ENCODE assay signal across 18 cellular contexts in genomic region chr6:41702771-41703494, GRCh38. TPM values are rescaled to one million over a fixed set of nuclear protein-coding genes. Genes with fewer than 3 reads are reported as not detected.
DNase-seq lines count a peak whose midpoint lies in the region; ATAC-seq and TF ChIP-seq lines count a peak whose summit lies in the region.
"Had no signal": no experiment of that assay in that cellular context is flagged by ENCODE, and none has a peak within 500 bp of the region (broad histone marks: within the 10 kb centered on the region; RNA-seq: fewer than 3 reads in every experiment).

No MANE protein-coding gene starts in this region.

- H4K8ac ChIP-seq in neuronal stem cell (ENCODE audit: low read depth, low read length), result no peak overlapping the region

- H3K79me1 ChIP-seq in neuronal stem cell (ENCODE audit: low read depth, low read length), result no peaks in the 10 kb centered on the region

- WGBS in neuronal stem cell (ENCODE audit: extremely low coverage in 2 of 2, insufficient read length in 2 of 2, insufficient replicate concordance in 1 of 2), 2 donors, result no CpG with 5 or more reads among the region's 14 CpGs

- H3K9me3 ChIP-seq in BLaER1 treated with 17β-estradiol and CSF1 and Interleukin-3, amounts not matched to agents 10 nM and 100 nM (replicated peaks in 1 of 11), result no peaks in the 10 kb centered on the region
- H3K9me3 ChIP-seq in NT2/D1 (ENCODE audit: insufficient read depth, low read length) (no peaks in the 10 kb centered on the region), gastrocnemius medialis (no peaks in the 10 kb centered on the region), neuronal stem cell (replicated peaks in 1 of 2; ENCODE audit: control insufficient read depth in 2 of 2, insufficient read depth in 1 of 2, low read depth in 1 of 2, low read length in 2 of 2) (no peaks in the 10 kb centered on the region)
- H3K9me3 ChIP-seq: BE2C had no signal

- in situ Hi-C loops in gastrocnemius medialis (cut with MboI; ENCODE audit: low sequenced_read_pairs in 4 of 4), result loop anchor here in 1 of 4 donors (5.0 kb wide), 1 partner anchor 34 kb away; the partner anchor contains the start of gene TFEB

- no peak for TF ChIP-seq POLR2A in gastrocnemius medialis (IDR thresholded peaks at IDR 0.05)

- no peak overlapping the region for H3K14ac ChIP-seq in neuronal stem cell (ENCODE audit: low read length)

- no peak for TF ChIP-seq CTCF in dorsolateral prefrontal cortex (IDR thresholded peaks at IDR 0.05 in 54 of 56, conservative IDR thresholded peaks at IDR 0.05 in 2 of 56; ENCODE audit: low read depth in 1 of 56, partially characterized antibody in 56 of 56)
- no peak for TF ChIP-seq CTCF in gastrocnemius medialis (IDR thresholded peaks at IDR 0.05 in 4 of 5, conservative IDR thresholded peaks at IDR 0.05 in 1 of 5)
- no peak for TF ChIP-seq CTCF in osteocyte (IDR thresholded peaks at IDR 0.05)

- H3K4ac ChIP-seq in neuronal stem cell (ENCODE audit: low read length), result no peak overlapping the region

- H2BK15ac ChIP-seq in neuronal stem cell (ENCODE audit: low read length), result no peak overlapping the region

- H4K91ac ChIP-seq in neuronal stem cell (ENCODE audit: low read depth, low read length, poor library complexity), result no peak overlapping the region

- no peak overlapping the region for H3K18ac ChIP-seq in neuronal stem cell (ENCODE audit: low read length)

- peak overlapping the region; percentile 89 to 100 (median 98) for H3K4me2 ChIP-seq in BLaER1 treated with 17β-estradiol and CSF1 and Interleukin-3, amounts not matched to agents 10 nM and 100 nM
- no peak overlapping the region for H3K4me2 ChIP-seq in neuronal stem cell (ENCODE audit: insufficient read depth, low read length, poor library complexity, severe bottlenecking)

- DNase-seq in NT2/D1 (ENCODE audit: low read depth, low spot score), result no peak
- DNase-seq in dorsolateral prefrontal cortex, result no peak
- no peak for DNase-seq in gastrocnemius medialis
- DNase-seq in SK-N-DZ (ENCODE audit: low spot score), result no peak
- DNase-seq in osteocyte (ENCODE audit: extremely low spot score, unreplicated experiment), result no peak
- DNase-seq in NCI-H526 treated with DMSO at 0.1 percent for 48 hours (lab: John Stamatoyannopoulos, UW), result no peak
- no peak for DNase-seq in neuronal stem cell (ENCODE audit: low spot score)
- DNase-seq: ACHN; BE2C; CD8-positive, alpha-beta memory T cell; MM.1S; NCI-H1105; NCI-H187; NCI-H2171 treated with DMSO at 0.1 percent for 48 hours had no signal

- H2AK5ac ChIP-seq in neuronal stem cell (ENCODE audit: low read depth, low read length), result no peak overlapping the region

- peak overlapping the region; percentile 31 to 94 (median 90); a peak in 20 of 22 replicates for H3K9ac ChIP-seq in BLaER1 treated with 17β-estradiol and CSF1 and Interleukin-3, amounts not matched to agents 10 nM and 100 nM
- H3K9ac ChIP-seq in NT2/D1 (ENCODE audit: insufficient read length, low read depth) (peak overlapping the region; percentile 21), neuronal stem cell (ENCODE audit: low read depth, low read length, poor library complexity) (no peak overlapping the region)

- H3K4me3 Mint-ChIP-seq in osteocyte (ENCODE audit: unreplicated experiment), result no peak overlapping the region
- H3K4me3 Mint-ChIP-seq: CD8-positive, alpha-beta memory T cell had no signal

- peaks cover 58% of the 10 kb centered on the region for H3K4me1 Mint-ChIP-seq in osteocyte (ENCODE audit: unreplicated experiment)

- H3K9me3 Mint-ChIP-seq in osteocyte (ENCODE audit: unreplicated experiment), result no peaks in the 10 kb centered on the region
- H3K9me3 Mint-ChIP-seq: CD8-positive, alpha-beta memory T cell had no signal

- peak overlapping the region in 9 of 11 experiments; percentile 25 to 99 (median 96); a peak in 17 of 22 replicates for H3K27ac ChIP-seq in BLaER1 treated with 17β-estradiol and CSF1 and Interleukin-3, amounts not matched to agents 10 nM and 100 nM
- peak overlapping the region; percentile 58 to 100 (median 99) for H3K27ac ChIP-seq in dorsolateral prefrontal cortex
- peak overlapping the region in 3 of 4 donors; percentile 27 to 94 (median 27) for H3K27ac ChIP-seq in gastrocnemius medialis
- no peak overlapping the region for H3K27ac ChIP-seq in neuronal stem cell (replicated peaks; ENCODE audit: low read length)

- no peaks in the 10 kb centered on the region for H3K27me3 ChIP-seq in BLaER1 treated with 17β-estradiol and CSF1 and Interleukin-3, amounts not matched to agents 10 nM and 100 nM
- H3K27me3 ChIP-seq in NT2/D1 (ENCODE audit: insufficient read depth, insufficient read length) (no peaks in the 10 kb centered on the region), dorsolateral prefrontal cortex (no peaks in the 10 kb centered on the region), gastrocnemius medialis (no peaks in the 10 kb centered on the region), neuronal stem cell (ENCODE audit: control insufficient read depth in 3 of 3, insufficient read depth in 3 of 3, low read depth in 1 of 3, low read length in 3 of 3) (peaks cover 0 to 16% (median 0%) of the 10 kb centered on the region in 3 experiments)
- H3K27me3 ChIP-seq: BE2C had no signal

- H2BK120ac ChIP-seq in neuronal stem cell (ENCODE audit: low read depth, low read length), result no peak overlapping the region

- no peaks in the 10 kb centered on the region for H3K36me3 Mint-ChIP-seq in osteocyte (ENCODE audit: unreplicated experiment)

- peaks cover 0 to 58% (median 22%) of the 10 kb centered on the region in 11 experiments; a peak in 14 of 22 replicates for H4K20me1 ChIP-seq in BLaER1 treated with 17β-estradiol and CSF1 and Interleukin-3, amounts not matched to agents 10 nM and 100 nM

- peaks cover 20 to 55% (median 36%) of the 10 kb centered on the region in 11 experiments for H3K36me3 ChIP-seq in BLaER1 treated with 17β-estradiol and CSF1 and Interleukin-3, amounts not matched to agents 10 nM and 100 nM
- no peaks in the 10 kb centered on the region for H3K36me3 ChIP-seq in NT2/D1 (ENCODE audit: insufficient read depth, insufficient read length, low read length)
- H3K36me3 ChIP-seq in gastrocnemius medialis, result no peaks in the 10 kb centered on the region
- H3K36me3 ChIP-seq in neuronal stem cell (replicated peaks in 1 of 2; ENCODE audit: control insufficient read depth in 2 of 2, insufficient read depth in 2 of 2, low read length in 2 of 2), result no peaks in the 10 kb centered on the region
- H3K36me3 ChIP-seq: BE2C had no signal

- H2BK12ac ChIP-seq in neuronal stem cell (ENCODE audit: low read length), result no peak overlapping the region

- intact Hi-C loops in dorsolateral prefrontal cortex (cut with DNase I) (no loop called here), gastrocnemius medialis (cut with DNase I; ENCODE audit: low total_unique reads) (loop anchor here (10.0 kb wide), 1 partner anchor 82 kb away; the partner anchor contains the start of genes PRICKLE4 and TOMM6)

- no peak overlapping the region for H2BK5ac ChIP-seq in neuronal stem cell (ENCODE audit: low read length)

- no peak overlapping the region for H3K23ac ChIP-seq in neuronal stem cell (ENCODE audit: low read depth, low read length, poor library complexity)

- peak overlapping the region in 3 of 10 experiments; percentile 68 to 71 (median 70); a peak in 6 of 20 replicates for H3K4me3 ChIP-seq in BLaER1 treated with 17β-estradiol and CSF1 and Interleukin-3, amounts not matched to agents 10 nM and 100 nM
- H3K4me3 ChIP-seq in NT2/D1 (ENCODE audit: insufficient read length, low read depth) (no peak overlapping the region), dorsolateral prefrontal cortex (peak overlapping the region in 24 of 59 donors; percentile 7 to 73 (median 58)), gastrocnemius medialis (no peak overlapping the region), neuronal stem cell (ENCODE audit: low read length in 2 of 2) (no peak overlapping the region)

- H3K4me1 ChIP-seq in BLaER1 treated with 17β-estradiol and CSF1 and Interleukin-3, amounts not matched to agents 10 nM and 100 nM, result peaks cover 94 to 97% (median 96%) of the 10 kb centered on the region in 10 experiments
- H3K4me1 ChIP-seq in NT2/D1 (ENCODE audit: insufficient read depth, insufficient read length) (peaks cover 38% of the 10 kb centered on the region), gastrocnemius medialis (peaks cover 67 to 86% of the 10 kb centered on the region in 2 donors), neuronal stem cell (ENCODE audit: control insufficient read depth in 2 of 2, insufficient read depth in 1 of 2, low read depth in 1 of 2, low read length in 2 of 2) (peaks cover 5 to 14% of the 10 kb centered on the region in 2 donors)

- no peaks in the 10 kb centered on the region for H3K27me3 Mint-ChIP-seq in osteocyte (ENCODE audit: unreplicated experiment)

- H2AFZ ChIP-seq in neuronal stem cell (ENCODE audit: low read length), result no peak overlapping the region

- no peak overlapping the region for H3K27ac Mint-ChIP-seq in osteocyte (ENCODE audit: unreplicated experiment)

- no peak for ATAC-seq in gastrocnemius medialis
- ATAC-seq: HepG2 had no signal

RNA-seq across cellular contexts. Expression of gene TFEB, which starts 32.5 kb away (rescaled TPM):
- total RNA-seq in dorsolateral prefrontal cortex (100 to 1,000 TPM in 2 of 120 experiments, 10 to 100 TPM in 118; 13.9 to 125 (median 40.5) TPM), gastrocnemius medialis (100 to 1,000 TPM in 2 of 4 donors, 10 to 100 TPM in 2; 82.8 to 121 (median 93.3) TPM), osteocyte (8.9 and 11.1 TPM in 2 replicates)
- 3.0 and 3.2 TPM in 2 replicates for polyA plus RNA-seq in SK-N-DZ (2014; cell fraction: cytosol; rRNA removed)
- polyA plus RNA-seq in SK-N-DZ (2014; cell fraction: nucleus; rRNA removed), result 2.7 and 2.8 TPM in 2 replicates
- 1.1 TPM for polyA plus RNA-seq in neuronal stem cell (2013, experiment 1 of 2)
- polyA plus RNA-seq in neuronal stem cell (2013, experiment 2 of 2), result 1.1 TPM

RNA-seq across cellular contexts. Expression of gene PGC, which starts 44.3 kb away (rescaled TPM):
- total RNA-seq in dorsolateral prefrontal cortex, result 1 to 10 TPM in 11 of 120 experiments, under 1 TPM in 26, not detected in 83; 0.38 to 2.2 (median 0.64) TPM
- not detected for total RNA-seq in gastrocnemius medialis
- not detected in 2 replicates for polyA plus RNA-seq in SK-N-DZ (2014; cell fraction: cytosol; rRNA removed)
- polyA plus RNA-seq in SK-N-DZ (2014; cell fraction: nucleus; rRNA removed), result not detected in 2 replicates
- not detected in 2 replicates for total RNA-seq in osteocyte
- polyA plus RNA-seq in neuronal stem cell (2013, experiment 1 of 2), result 0.03 TPM
- polyA plus RNA-seq in neuronal stem cell (2013, experiment 2 of 2), result 0.07 TPM
- total RNA-seq: CD8-positive, alpha-beta memory T cell; H4; NCI-H460 had no signal
- polyA plus RNA-seq: CD8-positive, alpha-beta memory T cell had no signal
